ENCODE assay signal across 14 cellular contexts in genomic region chr6:158499601-158500000, GRCh38.
"Had no signal": no experiment of that assay in that cellular context is flagged by ENCODE, and none has a peak within 500 bp of the region (broad histone marks: within the 10 kb centered on the region; RNA-seq: fewer than 3 reads in every experiment).

No MANE protein-coding gene starts in this region.

- H3K4me1 ChIP-seq: left ventricle myocardium inferior, upper lobe of left lung had no signal

- H3K9me3 Mint-ChIP-seq: activated CD4-positive, alpha-beta memory T cell treated with anti-CD3 and anti-CD28 coated beads for 36 hours; activated naive CD4-positive, alpha-beta T cell treated with anti-CD3 and anti-CD28 coated beads, Interleukin-2, amount 50 U/mL, for 72 hours; activated T-cell treated with anti-CD3 and anti-CD28 coated beads, Interleukin-2, amount 50 U/mL, for 4 hours; natural killer cell treated with Interleukin-12 subunit alpha and Interleukin-12 subunit beta and Interleukin-15 and Interleukin-18, amount 100 ng/mL, for 72 hours; stimulated activated naive CD8-positive, alpha-beta T cell treated with anti-CD3 and anti-CD28 coated beads, Interleukin-15, Interleukin-2, amounts not matched to agents 100 ng/mL and 50 ng/mL, for 24 hours; T-cell had no signal

- DNase-seq: activated CD4-positive, alpha-beta memory T cell treated with anti-CD3 and anti-CD28 coated beads for 36 hours; activated CD4-positive, alpha-beta T cell treated with anti-CD3 and anti-CD28 coated beads for 1 hour; activated gamma-delta T cell; activated T-cell treated with anti-CD3 and anti-CD28 coated beads, Interleukin-2, amount 50 U/mL, for 4 hours; kidney; left ventricle myocardium inferior; occipital lobe; right cardiac atrium; T-cell; upper lobe of left lung had no signal

- H3K27ac Mint-ChIP-seq: activated CD4-positive, alpha-beta memory T cell treated with anti-CD3 and anti-CD28 coated beads for 36 hours; progenitor cell of endocrine pancreas; stimulated activated naive CD8-positive, alpha-beta T cell treated with anti-CD3 and anti-CD28 coated beads, Interleukin-15, Interleukin-2, amounts not matched to agents 100 ng/mL and 50 ng/mL, for 24 hours; T-cell had no signal

- H3K27me3 ChIP-seq: upper lobe of left lung had no signal

- H3K9me3 ChIP-seq: left ventricle myocardium inferior, upper lobe of left lung had no signal

- H3K4me3 ChIP-seq: left ventricle myocardium inferior, upper lobe of left lung had no signal

- H3K27ac ChIP-seq: left ventricle myocardium inferior, upper lobe of left lung had no signal

- H3K4me3 Mint-ChIP-seq: activated CD4-positive, alpha-beta memory T cell treated with anti-CD3 and anti-CD28 coated beads for 36 hours; activated T-cell treated with anti-CD3 and anti-CD28 coated beads, Interleukin-2, amount 50 U/mL, for 4 hours; natural killer cell treated with Interleukin-12 subunit alpha and Interleukin-12 subunit beta and Interleukin-15 and Interleukin-18, amount 100 ng/mL, for 72 hours; stimulated activated naive CD8-positive, alpha-beta T cell treated with anti-CD3 and anti-CD28 coated beads, Interleukin-15, Interleukin-2, amounts not matched to agents 100 ng/mL and 50 ng/mL, for 24 hours; T-cell had no signal

- H3K27me3 Mint-ChIP-seq: activated CD4-positive, alpha-beta memory T cell treated with anti-CD3 and anti-CD28 coated beads for 36 hours; natural killer cell treated with Interleukin-12 subunit alpha and Interleukin-12 subunit beta and Interleukin-15 and Interleukin-18, amount 100 ng/mL, for 72 hours; progenitor cell of endocrine pancreas; stimulated activated naive CD8-positive, alpha-beta T cell treated with anti-CD3 and anti-CD28 coated beads, Interleukin-15, Interleukin-2, amounts not matched to agents 100 ng/mL and 50 ng/mL, for 24 hours; T-cell had no signal

- H3K4me1 Mint-ChIP-seq: T-cell had no signal
